1 cellular context compared by ENCODE assay signal in the genomic region with DNA sequence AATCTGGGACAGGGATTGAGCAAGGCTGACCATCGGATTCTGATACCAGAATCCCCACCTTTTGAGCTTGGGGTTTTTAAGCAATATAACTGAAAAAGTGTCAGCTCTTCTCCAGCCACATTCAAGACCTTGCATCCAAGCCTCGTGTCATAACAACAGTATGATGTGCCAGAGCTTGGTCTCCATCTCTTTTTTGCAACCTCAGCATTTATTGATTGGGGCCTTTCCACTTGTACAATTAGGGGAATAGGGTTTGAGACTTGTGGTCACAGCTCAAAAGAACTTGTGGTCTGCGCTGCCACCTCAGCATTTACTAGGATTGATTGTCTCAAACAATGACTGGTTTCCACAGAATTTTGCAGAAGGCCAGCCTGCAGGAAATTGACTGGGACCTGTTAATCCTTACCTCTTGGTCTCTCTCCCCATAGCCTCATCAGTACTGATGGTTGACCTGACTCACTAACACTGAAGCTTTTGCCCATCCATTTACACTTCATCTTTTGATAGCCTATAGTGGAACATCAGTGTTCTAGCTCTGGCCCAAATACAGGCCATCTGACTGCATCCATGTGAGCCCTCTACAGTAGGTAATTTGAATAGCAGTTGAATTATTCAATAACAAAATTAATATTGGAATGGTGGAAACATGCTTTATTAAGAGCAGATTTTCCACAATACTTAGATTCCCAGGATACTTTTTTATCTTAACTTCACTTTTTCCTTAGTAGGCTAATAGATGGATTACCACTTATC.
TF ChIP-seq lines count a peak whose summit lies in the region.

No MANE protein-coding gene starts in this region.

TF ChIP-seq in K562, 482 proteins besides CTCF, POLR2A, EP300 and RAD21 (continued from another document):
- TF ChIP-seq, protein P1, sequence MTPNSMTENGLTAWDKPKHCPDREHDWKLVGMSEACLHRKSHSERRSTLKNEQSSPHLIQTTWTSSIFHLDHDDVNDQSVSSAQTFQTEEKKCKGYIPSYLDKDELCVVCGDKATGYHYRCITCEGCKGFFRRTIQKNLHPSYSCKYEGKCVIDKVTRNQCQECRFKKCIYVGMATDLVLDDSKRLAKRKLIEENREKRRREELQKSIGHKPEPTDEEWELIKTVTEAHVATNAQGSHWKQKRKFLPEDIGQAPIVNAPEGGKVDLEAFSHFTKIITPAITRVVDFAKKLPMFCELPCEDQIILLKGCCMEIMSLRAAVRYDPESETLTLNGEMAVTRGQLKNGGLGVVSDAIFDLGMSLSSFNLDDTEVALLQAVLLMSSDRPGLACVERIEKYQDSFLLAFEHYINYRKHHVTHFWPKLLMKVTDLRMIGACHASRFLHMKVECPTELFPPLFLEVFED (CRISPR knock-in tag; conservative IDR thresholded peaks at IDR 0.05), result no peak
- peak; percentile 73 for TF ChIP-seq C11orf30 (IDR thresholded peaks at IDR 0.05; ENCODE audit: low read depth)
